In genomic region chr5:79514391-79515105, GRCh38 we compare ENCODE assay signal across 1 cellular context.
TF ChIP-seq lines count a peak whose summit lies in the region.

No MANE protein-coding gene starts in this region.

TF ChIP-seq in HepG2, 621 proteins besides CTCF, POLR2A, EP300 and RAD21 (continued from another document and continues in another):
- TF ChIP-seq PRDM10 (CRISPR knock-in tag; IDR thresholded peaks at IDR 0.05; ENCODE audit: low read depth) (peak; percentile 28; the same call in 1 of the 2 replicates), ZFYVE20 (CRISPR knock-in tag; IDR thresholded peaks at IDR 0.05; ENCODE audit: borderline replicate concordance, low read depth) (no peak), ZEB1 (IDR thresholded peaks at IDR 0.05; ENCODE audit: insufficient replicate concordance, low read depth) (no peak), ZFAT (CRISPR knock-in tag; conservative IDR thresholded peaks at IDR 0.05) (no peak), UBTF (CRISPR knock-in tag; IDR thresholded peaks at IDR 0.05) (no peak; the same call in 1 of the 2 replicates), ZNF615 (CRISPR knock-in tag; IDR thresholded peaks at IDR 0.05; ENCODE audit: borderline replicate concordance) (no peak), IRF2 (CRISPR knock-in tag; IDR thresholded peaks at IDR 0.05) (peak; percentile 85; the same call in 1 of the 2 replicates), IRF9 (CRISPR knock-in tag; IDR thresholded peaks at IDR 0.05; ENCODE audit: borderline replicate concordance) (peak; percentile 58; the same call in 1 of the 2 replicates), ZBTB4 (CRISPR knock-in tag; IDR thresholded peaks at IDR 0.05; ENCODE audit: borderline replicate concordance) (peak; percentile 72; the same call in 1 of the 2 replicates), TSC22D2 (CRISPR knock-in tag; IDR thresholded peaks at IDR 0.05; ENCODE audit: borderline replicate concordance) (peak; percentile 91), ZHX1 (CRISPR knock-in tag; IDR thresholded peaks at IDR 0.05; ENCODE audit: low read depth) (peak; percentile 100), ZNF773 (CRISPR knock-in tag; IDR thresholded peaks at IDR 0.05; ENCODE audit: borderline replicate concordance) (no peak), AHDC1 (CRISPR knock-in tag; IDR thresholded peaks at IDR 0.05; ENCODE audit: borderline replicate concordance) (peak; percentile 51; the same call in 1 of the 2 replicates), AKNA (CRISPR knock-in tag; IDR thresholded peaks at IDR 0.05; ENCODE audit: borderline replicate concordance) (no peak), ZNF766 (CRISPR knock-in tag; IDR thresholded peaks at IDR 0.05; ENCODE audit: borderline replicate concordance) (no peak), FUBP1 (CRISPR knock-in tag; IDR thresholded peaks at IDR 0.05; ENCODE audit: borderline replicate concordance) (no peak), CENPBD1 (CRISPR knock-in tag; IDR thresholded peaks at IDR 0.05; ENCODE audit: borderline replicate concordance, low read depth) (no peak), ZNF614 (CRISPR knock-in tag; IDR thresholded peaks at IDR 0.05; ENCODE audit: borderline replicate concordance) (no peak; the same call in 1 of the 2 replicates)
